In genomic region chr12:46459111-46459510, GRCh38 we compare ENCODE assay signal across 13 cellular contexts.
DNase-seq lines count a peak whose midpoint lies in the region; ATAC-seq and TF ChIP-seq lines count a peak whose summit lies in the region.
"Had no signal": no experiment of that assay in that cellular context is flagged by ENCODE, and none has a peak within 500 bp of the region (broad histone marks: within the 10 kb centered on the region; RNA-seq: fewer than 3 reads in every experiment).

No MANE protein-coding gene starts in this region.

- H3K4me1 Mint-ChIP-seq in activated CD4-positive, alpha-beta T cell treated with anti-CD3 and anti-CD28 coated beads for 36 hours = peaks cover 61% of the 10 kb centered on the region
- peaks cover 56% of the 10 kb centered on the region for H3K4me1 Mint-ChIP-seq in stimulated activated effector memory CD8-positive, alpha-beta T cell treated with anti-CD3 and anti-CD28 coated beads, Interleukin-12 subunit alpha, Interleukin-12 subunit beta, amount 100 ng/mL, for 72 hours

- intact Hi-C loops in activated CD4-positive, alpha-beta T cell treated with anti-CD3 and anti-CD28 coated beads for 36 hours (cut with DNase I, micrococcal nuclease) = loop anchor here (1.0 to 5.0 kb wide), 9 partner anchors 28 to 242 kb away; partner anchors contain the start of genes SLC38A2 (in 2 of the 2) and SLC38A1 (in 1 of the 2)

- no peak overlapping the region for H3K27ac ChIP-seq in fibroblast of lung (ENCODE audit: insufficient read depth, low read length)
- H3K27ac ChIP-seq: VCaP had no signal

- no peaks in the 10 kb centered on the region for H3K27me3 Mint-ChIP-seq in activated CD4-positive, alpha-beta T cell treated with anti-CD3 and anti-CD28 coated beads for 36 hours

- H3K4me2 ChIP-seq in fibroblast of lung (ENCODE audit: extremely low read depth, insufficient read depth, low read length) = no peak overlapping the region

- peak; percentile 48 for DNase-seq in activated CD4-positive, alpha-beta T cell treated with anti-CD3 and anti-CD28 coated beads for 36 hours
- DNase-seq in activated CD4-positive, alpha-beta T cell treated with anti-CD3 and anti-CD28 coated beads for 4 hours = no peak
- DNase-seq in UCSD-AML1 (lab: John Stamatoyannopoulos, UW; ENCODE audit: unreplicated experiment) (peak; percentile 15), fibroblast of lung (ENCODE audit: low read depth in 2 of 2) (peak; percentile 24 to 90), SHP77 (lab: John Stamatoyannopoulos, UW) (no peak)
- no peak for DNase-seq in stimulated activated effector memory CD8-positive, alpha-beta T cell treated with anti-CD3 and anti-CD28 coated beads, Interleukin-12 subunit alpha, Interleukin-12 subunit beta, amount 100 ng/mL, for 72 hours (ENCODE audit: low spot score in 2 of 2)
- DNase-seq: 8988T; NK-92 treated with Interleukin-12 subunit alpha and Interleukin-12 subunit beta, amount 100 ng/mL, for 24 hours had no signal

- H3K9me3 ChIP-seq in fibroblast of lung (ENCODE audit: control insufficient read depth, insufficient read depth, low read depth, low read length) = no peaks in the 10 kb centered on the region

- peak overlapping the region; percentile 93 for H3K27ac Mint-ChIP-seq in activated CD4-positive, alpha-beta T cell treated with anti-CD3 and anti-CD28 coated beads for 36 hours
- H3K27ac Mint-ChIP-seq in stimulated activated effector memory CD8-positive, alpha-beta T cell treated with anti-CD3 and anti-CD28 coated beads, Interleukin-12 subunit alpha, Interleukin-12 subunit beta, amount 100 ng/mL, for 72 hours = peak overlapping the region; percentile 89

- no peak for TF ChIP-seq CTCF in fibroblast of lung (conservative IDR thresholded peaks at IDR 0.05 in 1 of 2, IDR thresholded peaks at IDR 0.05 in 1 of 2; ENCODE audit: low read depth in 1 of 2, low read length in 2 of 2)

- H4K20me1 ChIP-seq in fibroblast of lung (ENCODE audit: control insufficient read depth, extremely low read depth, insufficient read depth, low read length) = no peaks in the 10 kb centered on the region

- H3K27me3 ChIP-seq in fibroblast of lung (ENCODE audit: control insufficient read depth, insufficient read depth, low read length) = no peaks in the 10 kb centered on the region

- no peak overlapping the region for H2AFZ ChIP-seq in fibroblast of lung (ENCODE audit: low read length)

- CTCF ChIA-PET in activated CD4-positive, alpha-beta T cell treated with anti-CD3 and anti-CD28 coated beads for 36 hours (lab: Charles Lee) = no interaction called here

- H3K4me3 Mint-ChIP-seq in activated CD4-positive, alpha-beta T cell treated with anti-CD3 and anti-CD28 coated beads for 36 hours = peak overlapping the region; percentile 2
- peak overlapping the region; percentile 59 for H3K4me3 Mint-ChIP-seq in stimulated activated effector memory CD8-positive, alpha-beta T cell treated with anti-CD3 and anti-CD28 coated beads, Interleukin-12 subunit alpha, Interleukin-12 subunit beta, amount 100 ng/mL, for 72 hours

- H3K36me3 Mint-ChIP-seq in activated CD4-positive, alpha-beta T cell treated with anti-CD3 and anti-CD28 coated beads for 36 hours (ENCODE audit: low read depth) = no peaks in the 10 kb centered on the region
- H3K36me3 Mint-ChIP-seq in stimulated activated effector memory CD8-positive, alpha-beta T cell treated with anti-CD3 and anti-CD28 coated beads, Interleukin-12 subunit alpha, Interleukin-12 subunit beta, amount 100 ng/mL, for 72 hours = no peaks in the 10 kb centered on the region

- H3K9me3 Mint-ChIP-seq in activated CD4-positive, alpha-beta T cell treated with anti-CD3 and anti-CD28 coated beads for 36 hours (ENCODE audit: low read depth) = no peaks in the 10 kb centered on the region
- no peaks in the 10 kb centered on the region for H3K9me3 Mint-ChIP-seq in stimulated activated effector memory CD8-positive, alpha-beta T cell treated with anti-CD3 and anti-CD28 coated beads, Interleukin-12 subunit alpha, Interleukin-12 subunit beta, amount 100 ng/mL, for 72 hours

- ATAC-seq in activated CD4-positive, alpha-beta T cell treated with anti-CD3 and anti-CD28 coated beads for 36 hours = peak; percentile 63
- ATAC-seq in stimulated activated effector memory CD8-positive, alpha-beta T cell treated with anti-CD3 and anti-CD28 coated beads, Interleukin-12 subunit alpha, Interleukin-12 subunit beta, amount 100 ng/mL, for 72 hours = peak; percentile 91
- ATAC-seq in GM18498 (IDR thresholded peaks at IDR 0.05; ENCODE audit: unreplicated experiment) (no peak), HG02884 (IDR thresholded peaks at IDR 0.05; ENCODE audit: unreplicated experiment) (no peak)
- ATAC-seq: GM12878, HCT116 had no signal

- POLR2A ChIA-PET in activated CD4-positive, alpha-beta T cell treated with anti-CD3 and anti-CD28 coated beads for 36 hours (lab: Charles Lee) = interaction anchor here (0.7 kb wide), 2 partner anchors 90 to 110 kb away, joined by 3 read pairs; no protein-coding TSS in a partner anchor

- no peak overlapping the region for H3K4me3 ChIP-seq in fibroblast of lung (replicated peaks in 1 of 4; ENCODE audit: control extremely low read depth in 1 of 4, insufficient read depth in 1 of 4, low read depth in 3 of 4, low read length in 4 of 4)
- H3K4me3 ChIP-seq: GM12878 had no signal

- H3K4me1 ChIP-seq in fibroblast of lung (ENCODE audit: control insufficient read depth, extremely low read depth, insufficient read depth, low read length) = peaks cover 2% of the 10 kb centered on the region

- H3K79me2 ChIP-seq in fibroblast of lung (ENCODE audit: control insufficient read depth, insufficient read depth, low read length) = no peaks in the 10 kb centered on the region

- no peaks in the 10 kb centered on the region for H3K36me3 ChIP-seq in fibroblast of lung (ENCODE audit: control insufficient read depth, insufficient read depth, low read length)

- no peak overlapping the region for H3K9ac ChIP-seq in fibroblast of lung (ENCODE audit: insufficient read depth, low read length)

Comparison
In these comparisons a context has a peak if more than half of its experiments do, and no peak if none do; other contexts are left out.
1. DNase-seq: peak in activated CD4-positive, alpha-beta T cell treated with anti-CD3 and anti-CD28 coated beads for 36 hours (single experiment), UCSD-AML1 (single experiment) and fibroblast of lung (2 of 2); none in activated CD4-positive, alpha-beta T cell treated with anti-CD3 and anti-CD28 coated beads for 4 hours (0 of 2), stimulated activated effector memory CD8-positive, alpha-beta T cell treated with anti-CD3 and anti-CD28 coated beads, Interleukin-12 subunit alpha, Interleukin-12 subunit beta, amount 100 ng/mL, for 72 hours (0 of 2) and SHP77 (0 of 2).
2. ATAC-seq: peak in activated CD4-positive, alpha-beta T cell treated with anti-CD3 and anti-CD28 coated beads for 36 hours (single experiment) and stimulated activated effector memory CD8-positive, alpha-beta T cell treated with anti-CD3 and anti-CD28 coated beads, Interleukin-12 subunit alpha, Interleukin-12 subunit beta, amount 100 ng/mL, for 72 hours (single experiment); none in GM18498 (single experiment) and HG02884 (single experiment).